In the genomic region with DNA sequence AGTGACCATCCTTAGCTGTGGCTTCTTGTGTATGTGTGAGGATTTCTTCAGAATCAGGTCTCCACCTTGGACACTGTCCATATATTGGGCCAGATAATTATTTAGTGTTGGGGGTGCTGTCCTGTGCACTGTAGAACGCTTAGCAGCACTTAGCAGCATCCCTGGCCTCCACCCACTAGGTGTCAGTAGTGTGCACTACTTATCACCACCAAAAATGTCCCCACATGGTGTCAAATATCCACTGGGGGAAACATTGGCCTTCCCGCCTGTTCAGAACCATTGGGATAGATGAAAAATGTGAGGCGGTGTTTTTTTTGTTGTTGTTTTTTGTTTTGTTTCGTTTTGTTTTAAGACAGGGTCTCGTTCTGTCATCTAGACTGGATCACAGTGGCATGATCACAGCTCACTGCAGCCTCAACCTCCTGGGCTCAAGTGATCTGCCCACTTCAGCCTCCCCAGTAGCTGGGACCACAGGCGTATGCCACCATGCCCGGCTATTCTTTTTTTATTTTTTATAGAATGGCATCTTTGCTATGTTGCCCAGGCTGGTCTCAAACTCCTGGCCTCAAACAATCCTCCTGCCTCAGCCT, we compare ENCODE assay signal across 10 cellular contexts.
DNase-seq lines count a peak whose midpoint lies in the region; ATAC-seq, FAIRE-seq and TF ChIP-seq lines count a peak whose summit lies in the region.
"Had no signal": no experiment of that assay in that cellular context is flagged by ENCODE, and none has a peak within 500 bp of the region (broad histone marks: within the 10 kb centered on the region; RNA-seq: fewer than 3 reads in every experiment).

No MANE protein-coding gene starts in this region.

- no peaks in the 10 kb centered on the region for H3K9me2 ChIP-seq in PC-9 (ENCODE audit: insufficient read depth)

- H3K4me3 ChIP-seq in PC-9: no peak overlapping the region
- H3K4me3 ChIP-seq: skin epidermis had no signal

- POLR2A ChIA-PET in PC-9 (lab: Charles Lee; ENCODE audit: unreplicated experiment): no interaction called here

- CTCF ChIA-PET in PC-9 (lab: Charles Lee): interaction anchor here (0.6 kb wide), 1 partner anchor 1075 kb away, joined by 3 read pairs; no protein-coding TSS in a partner anchor

- FAIRE-seq in urothelium cell line (lab: Jason Lieb, UNC) (no peak), HTR-8/SVneo (lab: Jason Lieb, UNC) (no peak)

- no peaks in the 10 kb centered on the region for H4K20me1 ChIP-seq in PC-9 (ENCODE audit: insufficient read depth)

- no peaks in the 10 kb centered on the region for H3K36me3 ChIP-seq in PC-9 (ENCODE audit: low read depth)

- no peak overlapping the region for H2AFZ ChIP-seq in PC-9

- H3K27me3 ChIP-seq in PC-9 (ENCODE audit: insufficient read depth, low read depth): no peaks in the 10 kb centered on the region

- peak; percentile 80 for TF ChIP-seq CTCF in PC-9 (conservative IDR thresholded peaks at IDR 0.05)

- H3K27ac ChIP-seq in PC-9: no peak overlapping the region
- H3K27ac ChIP-seq: skin epidermis had no signal

- H3K4me1 ChIP-seq in PC-9 (replicated peaks; ENCODE audit: insufficient read depth): no peaks in the 10 kb centered on the region

- no peak for TF ChIP-seq POLR2A in erythroblast (IDR thresholded peaks at IDR 0.05; ENCODE audit: low read length)

- H3K4me2 ChIP-seq in PC-9: no peak overlapping the region

- BruUV-seq in PC-9 (replicated peaks; lab: Mats Ljungman, UMichigan): no TSS peak

- intact Hi-C loops in PC-9 (cut with micrococcal nuclease; ENCODE audit: unreplicated experiment): no loop called here

- no peaks in the 10 kb centered on the region for H3F3A ChIP-seq in PC-9 (ENCODE audit: insufficient read depth, low read depth)

- H3K79me2 ChIP-seq in PC-9 (ENCODE audit: low read depth): no peaks in the 10 kb centered on the region

- ATAC-seq in HG02840 (IDR thresholded peaks at IDR 0.05; ENCODE audit: low FRiP score, unreplicated experiment): peak; percentile 83

- DNase-seq in activated T-cell treated with anti-CD3 and anti-CD28 coated beads for 48 hours (ENCODE audit: low read depth): peak; percentile 15
- no peak for DNase-seq in activated T-cell treated with anti-CD3 and anti-CD28 coated beads, Interleukin-2, amount 50 U/mL, for 1 hour
- no peak for DNase-seq in PC-9
- peak; percentile 34 to 55 for DNase-seq in erythroblast (lab: John Stamatoyannopoulos, UW)
- peak; percentile 49 for DNase-seq in urothelium cell line (ENCODE audit: low spot score)
- no peak for DNase-seq in NCI-H510A treated with DMSO at 0.1 percent for 48 hours (lab: John Stamatoyannopoulos, UW)
- no peak for DNase-seq in HTR-8/SVneo (ENCODE audit: insufficient read length, low spot score)
- DNase-seq: activated T-cell treated with anti-CD3 and anti-CD28 coated beads, Interleukin-2, amount 50 U/mL, for 4 hours had no signal

- no peaks in the 10 kb centered on the region for H3K9me3 ChIP-seq in PC-9 (ENCODE audit: insufficient read depth, low read depth)

Comparison
In these comparisons a context has a peak if more than half of its experiments do, and no peak if none do; other contexts are left out.
1. DNase-seq: peak in activated T-cell treated with anti-CD3 and anti-CD28 coated beads for 48 hours (single experiment), erythroblast (2 of 2) and urothelium cell line (single experiment); none in activated T-cell treated with anti-CD3 and anti-CD28 coated beads, Interleukin-2, amount 50 U/mL, for 1 hour (single experiment), PC-9 (0 of 2), NCI-H510A treated with DMSO at 0.1 percent for 48 hours (single experiment) and HTR-8/SVneo (single experiment).